31 cellular contexts compared by ENCODE assay signal in the genomic region with DNA sequence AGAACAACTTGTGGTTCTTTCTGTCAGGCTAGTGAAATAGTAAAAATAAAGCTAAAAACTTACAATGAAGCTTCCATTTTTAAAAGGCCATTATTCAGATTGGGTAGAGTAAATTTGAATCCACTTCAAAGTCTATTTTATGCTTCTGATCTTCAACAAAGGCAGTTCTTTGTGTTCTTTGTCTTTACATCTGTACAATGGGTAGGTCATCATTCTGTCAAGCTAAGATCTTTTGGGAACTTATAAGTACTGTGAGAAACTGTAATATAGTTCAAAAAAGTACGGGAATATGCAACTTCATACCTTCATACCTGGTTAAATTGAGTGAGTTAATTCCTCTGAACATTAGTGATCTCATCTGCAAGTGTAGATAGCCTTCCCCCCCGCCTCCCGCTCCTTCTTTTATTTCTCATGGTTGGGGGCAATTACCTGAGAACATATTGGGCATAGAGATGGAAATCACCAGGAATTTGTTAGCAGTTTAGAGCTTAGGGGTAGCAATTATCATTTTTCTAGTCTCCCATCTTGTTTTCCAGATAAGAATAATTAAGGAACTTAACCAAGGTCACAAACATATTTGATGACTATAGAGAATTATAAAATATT. TPM values are rescaled to one million over a fixed set of nuclear protein-coding genes. Genes with fewer than 3 reads are reported as not detected.
A peak's percentile ranks its signal among the peaks of the same experiment; 100 is the strongest.
DNase-seq lines count a peak whose midpoint lies in the region; ATAC-seq, FAIRE-seq and TF ChIP-seq lines count a peak whose summit lies in the region.
"Had no signal": no experiment of that assay in that cellular context is flagged by ENCODE, and none has a peak within 500 bp of the region (broad histone marks: within the 10 kb centered on the region; RNA-seq: fewer than 3 reads in every experiment).

No MANE protein-coding gene starts in this region.

- DNase-seq in heart right ventricle (no peak), Right ventricle myocardium inferior (ENCODE audit: missing footprints) (no peak), endodermal cell (peak; percentile 67), HTR-8/SVneo (ENCODE audit: insufficient read length, low spot score) (no peak)
- DNase-seq: activated CD4-positive, alpha-beta T cell treated with anti-CD3 and anti-CD28 coated beads for 36 hours; activated effector memory CD4-positive, alpha-beta T cell treated with Interleukin-2 at 50 U/mL for 16 hours; activated naive CD8-positive, alpha-beta T cell treated with anti-CD3 and anti-CD28 coated beads for 36 hours; AML-193; aorta; CD8-positive, alpha-beta T cell; cortex of kidney; effector memory CD4-positive, alpha-beta T cell; erythroblast; NCI-H146; NCI-H2107; NCI-H345; pancreas; PC-3; stimulated activated CD4-positive, alpha-beta T cell treated with anti-CD3 and anti-CD28 coated beads, Interleukin-2, amount 100 ng/mL, for 24 hours; stimulated activated naive CD8-positive, alpha-beta T cell treated with anti-CD3 and anti-CD28 coated beads, Interleukin-15, amount 100 ng/mL, for 72 hours had no signal

- H3K9ac ChIP-seq in Loucy (ENCODE audit: low read depth, low read length, poor library complexity, severe bottlenecking) (no peak overlapping the region), endodermal cell (ENCODE audit: extremely low read depth, low read length, poor library complexity, severe bottlenecking) (no peak overlapping the region), skeletal muscle tissue (ENCODE audit: low read depth in 1 of 3, low read length in 3 of 3) (peak overlapping the region; percentile 37 to 68 (median 46))

- H3K4me3 ChIP-seq in heart right ventricle (no peak overlapping the region), Loucy (ENCODE audit: low read length, poor library complexity, severe bottlenecking) (no peak overlapping the region), endodermal cell (ENCODE audit: low read length) (no peak overlapping the region), skeletal muscle tissue (ENCODE audit: low read length in 3 of 3) (no peak overlapping the region)
- H3K4me3 ChIP-seq: HAP-1, pancreas, thoracic aorta had no signal

- no peak overlapping the region for H3K4me3 Mint-ChIP-seq in endodermal cell
- H3K4me3 Mint-ChIP-seq: activated CD4-positive, alpha-beta T cell treated with anti-CD3 and anti-CD28 coated beads for 36 hours; activated naive CD8-positive, alpha-beta T cell treated with anti-CD3 and anti-CD28 coated beads for 36 hours; CD8-positive, alpha-beta T cell; neural crest cell; stimulated activated naive CD8-positive, alpha-beta T cell treated with anti-CD3 and anti-CD28 coated beads, Interleukin-15, amount 100 ng/mL, for 72 hours; T-helper 2 cell treated with Interferon-gamma antibody and Interleukin-4, amounts not matched to agents 5 μg/mL and 100 μg/mL, for 36 hours had no signal

- peak overlapping the region; percentile 8 for H3K27ac Mint-ChIP-seq in endodermal cell
- H3K27ac Mint-ChIP-seq: activated naive CD8-positive, alpha-beta T cell treated with anti-CD3 and anti-CD28 coated beads for 36 hours; stimulated activated naive CD8-positive, alpha-beta T cell treated with anti-CD3 and anti-CD28 coated beads, Interleukin-15, amount 100 ng/mL, for 72 hours; T-helper 2 cell treated with Interferon-gamma antibody and Interleukin-4, amounts not matched to agents 5 μg/mL and 100 μg/mL, for 36 hours had no signal

- H3K9me2 ChIP-seq in Loucy (replicated peaks; ENCODE audit: low read depth, low read length): no peaks in the 10 kb centered on the region

- H3K9me3 ChIP-seq in heart right ventricle: no peaks in the 10 kb centered on the region
- H3K9me3 ChIP-seq in Loucy (ENCODE audit: insufficient read depth, low read depth, low read length): no peaks in the 10 kb centered on the region
- H3K9me3 ChIP-seq in endodermal cell (ENCODE audit: control insufficient read depth, low read length): no peaks in the 10 kb centered on the region
- H3K9me3 ChIP-seq in skeletal muscle tissue (ENCODE audit: control insufficient read depth in 3 of 3, low read length in 3 of 3): no peaks in the 10 kb centered on the region
- H3K9me3 ChIP-seq: HAP-1, pancreas, thoracic aorta had no signal

- peaks cover 54% of the 10 kb centered on the region for H4K20me1 ChIP-seq in Loucy (ENCODE audit: insufficient read depth, low read length, poor library complexity, severe bottlenecking)

- H3K4me1 Mint-ChIP-seq in endodermal cell: peaks cover 18% of the 10 kb centered on the region

- H3F3A ChIP-seq in Loucy (ENCODE audit: low read depth): no peaks in the 10 kb centered on the region

- H3K36me3 Mint-ChIP-seq in endodermal cell (ENCODE audit: low read depth): peaks cover 40% of the 10 kb centered on the region

- H3K4me2 ChIP-seq in Loucy (ENCODE audit: low read depth, low read length, poor library complexity, severe bottlenecking): peak overlapping the region; percentile 32

- WGBS in heart right ventricle, 2 donors: 93 to 94% methylated on average over 3 of the region's 3 CpGs
- 82 to 100% methylated on average over 3 of the region's 3 CpGs for WGBS in endodermal cell (ENCODE audit: insufficient coverage in 1 of 2, insufficient read length in 1 of 2), 2 experiments

- no peak overlapping the region for H2AFZ ChIP-seq in Loucy (ENCODE audit: low read length)

- no peak for FAIRE-seq in HTR-8/SVneo (lab: Jason Lieb, UNC)
- FAIRE-seq: GM18507, pancreas, urothelium cell line had no signal

- no peak for TF ChIP-seq CTCF in heart right ventricle (IDR thresholded peaks at IDR 0.05)
- no peak for TF ChIP-seq CTCF in Loucy (conservative IDR thresholded peaks at IDR 0.05; ENCODE audit: low read length)
- no peak for TF ChIP-seq CTCF in endodermal cell (conservative IDR thresholded peaks at IDR 0.05)

- no peaks in the 10 kb centered on the region for H3K27me3 ChIP-seq in heart right ventricle
- no peaks in the 10 kb centered on the region for H3K27me3 ChIP-seq in Loucy (ENCODE audit: insufficient read depth, low read length, poor library complexity, severe bottlenecking)
- no peaks in the 10 kb centered on the region for H3K27me3 ChIP-seq in endodermal cell (ENCODE audit: control insufficient read depth, insufficient read depth, low read length, poor library complexity, severe bottlenecking)
- H3K27me3 ChIP-seq in skeletal muscle tissue (ENCODE audit: control insufficient read depth in 3 of 3, insufficient read depth in 3 of 3, low read length in 3 of 3): no peaks in the 10 kb centered on the region
- H3K27me3 ChIP-seq: pancreas had no signal

- H3K79me2 ChIP-seq in Loucy (ENCODE audit: insufficient read depth, low read length): peaks cover 90% of the 10 kb centered on the region

- intact Hi-C loops in heart right ventricle (cut with DNase I): no loop called here
- intact Hi-C loops in Right ventricle myocardium inferior (cut with DNase I): no loop called here

- no peaks in the 10 kb centered on the region for H3K27me3 Mint-ChIP-seq in endodermal cell (ENCODE audit: insufficient read depth)
- H3K27me3 Mint-ChIP-seq: activated CD4-positive, alpha-beta T cell treated with anti-CD3 and anti-CD28 coated beads for 36 hours; activated naive CD8-positive, alpha-beta T cell treated with anti-CD3 and anti-CD28 coated beads for 36 hours; stimulated activated naive CD8-positive, alpha-beta T cell treated with anti-CD3 and anti-CD28 coated beads, Interleukin-15, amount 100 ng/mL, for 72 hours had no signal

- no peak for ATAC-seq in heart right ventricle
- ATAC-seq in Right ventricle myocardium inferior: no peak
- no peak for ATAC-seq in GM21723 (IDR thresholded peaks at IDR 0.05; ENCODE audit: unreplicated experiment)
- no peak for ATAC-seq in GM21447 (IDR thresholded peaks at IDR 0.05; ENCODE audit: unreplicated experiment)
- ATAC-seq: activated CD4-positive, alpha-beta T cell treated with anti-CD3 and anti-CD28 coated beads for 36 hours; CD8-positive, alpha-beta T cell; pancreas; PC-3; stimulated activated naive CD8-positive, alpha-beta T cell treated with anti-CD3 and anti-CD28 coated beads, Interleukin-15, amount 100 ng/mL, for 72 hours had no signal

- H3K4me1 ChIP-seq in heart right ventricle (peaks cover 0 to 50% (median 22%) of the 10 kb centered on the region in 9 donors), Loucy (ENCODE audit: insufficient read depth, low read length, poor library complexity, severe bottlenecking) (peaks cover 25% of the 10 kb centered on the region), endodermal cell (ENCODE audit: control insufficient read depth, insufficient read depth, low read length) (no peaks in the 10 kb centered on the region), skeletal muscle tissue (ENCODE audit: control insufficient read depth in 3 of 3, insufficient read depth in 3 of 3, low read length in 3 of 3) (peaks cover 15 to 31% (median 22%) of the 10 kb centered on the region in 3 donors)

- H3K27ac ChIP-seq in heart right ventricle: peak overlapping the region; percentile 1 to 80 (median 61)
- H3K27ac ChIP-seq in endodermal cell (ENCODE audit: low read depth, low read length): no peak overlapping the region
- peak overlapping the region; percentile 97 for H3K27ac ChIP-seq in skeletal muscle tissue (ENCODE audit: low read depth, low read length)
- H3K27ac ChIP-seq: HL-60, pancreas, thoracic aorta had no signal

- H3K36me3 ChIP-seq in heart right ventricle (peaks cover 0 to 79% (median 11%) of the 10 kb centered on the region in 9 donors), Loucy (ENCODE audit: insufficient read depth, low read length) (peaks cover 32% of the 10 kb centered on the region), endodermal cell (ENCODE audit: control insufficient read depth, insufficient read depth, low read length) (peaks cover 52% of the 10 kb centered on the region), skeletal muscle tissue (ENCODE audit: control insufficient read depth in 3 of 3, insufficient read depth in 3 of 3, low read length in 3 of 3) (peaks cover 6 to 23% (median 19%) of the 10 kb centered on the region in 3 donors)

- H3K9me3 Mint-ChIP-seq in endodermal cell: no peaks in the 10 kb centered on the region
- H3K9me3 Mint-ChIP-seq: activated naive CD8-positive, alpha-beta T cell treated with anti-CD3 and anti-CD28 coated beads for 36 hours; CD8-positive, alpha-beta T cell; neural crest cell; stimulated activated naive CD8-positive, alpha-beta T cell treated with anti-CD3 and anti-CD28 coated beads, Interleukin-15, amount 100 ng/mL, for 72 hours; T-helper 2 cell treated with Interferon-gamma antibody and Interleukin-4, amounts not matched to agents 5 μg/mL and 100 μg/mL, for 36 hours had no signal

RNA-seq across cellular contexts. Expression of a gene that starts 9.7 kb away (rescaled TPM):
- total RNA-seq in heart right ventricle (10 to 100 TPM; 15.7 to 28.2 (median 21.1) TPM), Right ventricle myocardium inferior (15.7 TPM), endodermal cell (10 to 100 TPM; 64.2 to 65.6 TPM), skeletal muscle tissue (27.1 TPM)
- polyA plus RNA-seq in heart right ventricle: 10 to 100 TPM; 16.9 to 17.6 TPM
- 73.6 TPM for polyA plus RNA-seq in endodermal cell (2013, experiment 1 of 2)
- polyA plus RNA-seq in endodermal cell (2013, experiment 2 of 2): 70.0 TPM

RNA-seq across cellular contexts. Expression of a gene that starts 10.2 kb away (rescaled TPM):
- 10 to 100 TPM in 3 of 10 donors, 1 to 10 TPM in 7; 6.3 to 11.1 (median 8.5) TPM for total RNA-seq in heart right ventricle
- 1 to 10 TPM; 1.8 to 2.3 TPM for polyA plus RNA-seq in heart right ventricle
- total RNA-seq in Right ventricle myocardium inferior: 7.0 TPM
- 10 to 100 TPM; 23.2 to 24.0 TPM for total RNA-seq in endodermal cell
- polyA plus RNA-seq in endodermal cell (2013, experiment 1 of 2): 12.4 TPM
- polyA plus RNA-seq in endodermal cell (2013, experiment 2 of 2): 11.9 TPM
- total RNA-seq in skeletal muscle tissue: 17.7 TPM

RNA-seq across cellular contexts. Expression of a gene that starts 29.3 kb away (rescaled TPM):
- total RNA-seq in heart right ventricle (1 to 10 TPM in 6 of 10 donors, under 1 TPM in 4; 0.42 to 2.3 (median 1.1) TPM), Right ventricle myocardium inferior (0.43 TPM), endodermal cell (under 1 TPM; 0.26 to 0.73 TPM), skeletal muscle tissue (27.7 TPM)
- under 1 TPM; 0.23 to 0.59 TPM for polyA plus RNA-seq in heart right ventricle
- polyA plus RNA-seq in endodermal cell (2013, experiment 1 of 2): 2.0 TPM
- polyA plus RNA-seq in endodermal cell (2013, experiment 2 of 2): 2.2 TPM

Comparison
In these comparisons a context has a peak if more than half of its experiments do, and no peak if none do; other contexts are left out.
1. H3K9ac ChIP-seq: peak in skeletal muscle tissue (3 of 3); none in Loucy (single experiment) and endodermal cell (single experiment).